ENCODE assay signal across 13 cellular contexts in genomic region chr20:20732641-20733040, GRCh38. TPM values are rescaled to one million over a fixed set of nuclear protein-coding genes. Genes with fewer than 3 reads are reported as not detected.
DNase-seq lines count a peak whose midpoint lies in the region; ATAC-seq and TF ChIP-seq lines count a peak whose summit lies in the region.
"Had no signal": no experiment of that assay in that cellular context is flagged by ENCODE, and none has a peak within 500 bp of the region (broad histone marks: within the 10 kb centered on the region; RNA-seq: fewer than 3 reads in every experiment).

No MANE protein-coding gene starts in this region.

- H4K20me1 ChIP-seq in BLaER1, result no peaks in the 10 kb centered on the region

- WGBS in adrenal gland, 4 donors, result 74 to 82% (median 77%) methylated on average over 4 of the region's 4 CpGs
- 81 to 83% methylated on average over 4 of the region's 4 CpGs for WGBS in aorta, 2 donors

- H3K36me3 ChIP-seq in BLaER1 (no peaks in the 10 kb centered on the region), adrenal gland (replicated peaks in 1 of 2) (no peaks in the 10 kb centered on the region), left lung (no peaks in the 10 kb centered on the region), aorta (ENCODE audit: control insufficient read depth in 1 of 2, insufficient read depth in 2 of 2, low read length in 1 of 2) (no peaks in the 10 kb centered on the region)
- H3K36me3 ChIP-seq: cardiac muscle cell had no signal

- ATAC-seq in GM21717 (IDR thresholded peaks at IDR 0.05; ENCODE audit: unreplicated experiment) (peak; percentile 45), left lung (no peak), HG03469 (IDR thresholded peaks at IDR 0.05; ENCODE audit: unreplicated experiment) (no peak), omental fat pad (ENCODE audit: low FRiP score) (no peak), aorta (ENCODE audit: low FRiP score) (no peak)

- intact Hi-C loops in adrenal gland (cut with DNase I) (no loop called here), left lung (cut with DNase I) (no loop called here), aorta (cut with DNase I) (no loop called here)

- H3K4me2 ChIP-seq in BLaER1, result peak overlapping the region; percentile 7; the same call in 1 of the 2 replicates

- peaks cover 38% of the 10 kb centered on the region for H3K4me1 ChIP-seq in BLaER1
- H3K4me1 ChIP-seq in adrenal gland (replicated peaks in 1 of 2), result peaks cover 14 to 18% of the 10 kb centered on the region in 2 donors
- H3K4me1 ChIP-seq in left lung, result peaks cover 0 to 37% of the 10 kb centered on the region in 2 donors
- H3K4me1 ChIP-seq in aorta (ENCODE audit: control insufficient read depth in 1 of 2, insufficient read depth in 2 of 2, low read length in 2 of 2), result no peaks in the 10 kb centered on the region

- TF ChIP-seq CTCF in adrenal gland (IDR thresholded peaks at IDR 0.05) (no peak), left lung (IDR thresholded peaks at IDR 0.05) (no peak), omental fat pad (IDR thresholded peaks at IDR 0.05) (no peak)

- no peak overlapping the region for H3K27ac ChIP-seq in BLaER1
- H3K27ac ChIP-seq in adrenal gland, result peak overlapping the region in 4 of 5 donors; percentile 14 to 75 (median 58)
- H3K27ac ChIP-seq in left lung, result peak overlapping the region; percentile 43 to 88
- no peak overlapping the region for H3K27ac ChIP-seq in aorta (ENCODE audit: low read depth in 1 of 2, low read length in 2 of 2)
- H3K27ac ChIP-seq: cardiac muscle cell, SK-N-MC had no signal

- H3K9me3 ChIP-seq in BLaER1, result no peaks in the 10 kb centered on the region
- H3K9me3 ChIP-seq in adrenal gland (replicated peaks in 1 of 3), result no peaks in the 10 kb centered on the region
- H3K9me3 ChIP-seq in left lung, result no peaks in the 10 kb centered on the region
- H3K9me3 ChIP-seq in aorta (ENCODE audit: control insufficient read depth, low read length), result no peaks in the 10 kb centered on the region

- H3K27me3 ChIP-seq in BLaER1 (no peaks in the 10 kb centered on the region), adrenal gland (no peaks in the 10 kb centered on the region), left lung (no peaks in the 10 kb centered on the region), aorta (ENCODE audit: control insufficient read depth in 1 of 2, insufficient read depth in 2 of 2, low read length in 1 of 2) (no peaks in the 10 kb centered on the region)
- H3K27me3 ChIP-seq: cardiac muscle cell had no signal

- TF ChIP-seq POLR2A in adrenal gland (IDR thresholded peaks at IDR 0.05), result no peak

- no peak overlapping the region for H3K4me3 ChIP-seq in BLaER1
- H3K4me3 ChIP-seq in adrenal gland, result no peak overlapping the region
- no peak overlapping the region for H3K4me3 ChIP-seq in left lung
- no peak overlapping the region for H3K4me3 ChIP-seq in aorta (ENCODE audit: low read length in 2 of 2)
- H3K4me3 ChIP-seq: cardiac muscle cell, SK-N-MC had no signal

- DNase-seq in adrenal gland (no peak), left lung (no peak), Kasumi-1 (lab: John Stamatoyannopoulos, UW) (no peak), omental fat pad (ENCODE audit: low spot score) (no peak), aorta (no peak)
- DNase-seq: activated gamma-delta T cell; Karpas-422; stimulated activated CD8-positive, alpha-beta memory T cell treated with anti-CD3 and anti-CD28 coated beads, Interleukin-4, amount 100 ng/mL, for 48 hours had no signal

- H3K9ac ChIP-seq in BLaER1, result no peak overlapping the region

RNA-seq across cellular contexts. Expression of gene RALGAPA2, which starts 20.2 kb away (rescaled TPM):
- total RNA-seq in adrenal gland (10 to 100 TPM; 15.8 to 39.6 (median 25.4) TPM), left lung (10 to 100 TPM; 55.4 to 79.8 TPM), omental fat pad (100 to 1,000 TPM in 1 of 4 donors, 10 to 100 TPM in 3; 35.1 to 109 (median 59.6) TPM), aorta (10 to 100 TPM; 34.8 to 62.3 TPM)
- polyA plus RNA-seq in adrenal gland (1 to 10 TPM; 3.7 to 7.3 (median 5.0) TPM), aorta (1 to 10 TPM; 2.2 to 3.5 TPM)

Comparison
In these comparisons a context has a peak if more than half of its experiments do, and no peak if none do; other contexts are left out.
1. H3K27ac ChIP-seq: peak in adrenal gland (4 of 5) and left lung (2 of 2); none in BLaER1 (single experiment) and aorta (0 of 2).